ENCODE assay signal across 20 cellular contexts in genomic region chr20:9409352-9409751, GRCh38.
A peak's percentile ranks its signal among the peaks of the same experiment; 100 is the strongest.
DNase-seq lines count a peak whose midpoint lies in the region; ATAC-seq and TF ChIP-seq lines count a peak whose summit lies in the region.
"Had no signal": no experiment of that assay in that cellular context is flagged by ENCODE, and none has a peak within 500 bp of the region (broad histone marks: within the 10 kb centered on the region; RNA-seq: fewer than 3 reads in every experiment).

No MANE protein-coding gene starts in this region.

- H3K4me3 ChIP-seq in brain microvascular endothelial cell (ENCODE audit: low read depth, low read length): no peak overlapping the region
- H3K4me3 ChIP-seq: SJCRH30 had no signal

- no peak for TF ChIP-seq CTCF in brain microvascular endothelial cell (IDR thresholded peaks at IDR 0.05; ENCODE audit: low read depth, low read length, missing control alignments)

- H3K36me3 ChIP-seq in brain microvascular endothelial cell (replicated peaks): no peaks in the 10 kb centered on the region
- H3K36me3 ChIP-seq: SJCRH30 had no signal

- no peak for ATAC-seq in GM19397 (IDR thresholded peaks at IDR 0.05; ENCODE audit: unreplicated experiment)
- ATAC-seq: activated CD8-positive, alpha-beta T cell treated with anti-CD3 and anti-CD28 coated beads for 36 hours; activated T-cell treated with anti-CD3 and anti-CD28 coated beads, Interleukin-2, amount 50 U/mL, for 4 hours; effector memory CD8-positive, alpha-beta T cell had no signal

- no peak overlapping the region for H3K27ac ChIP-seq in brain microvascular endothelial cell
- H3K27ac ChIP-seq: SJCRH30 had no signal

- DNase-seq in COLO829 (ENCODE audit: low spot score): peak; percentile 8
- peak; percentile 55 for DNase-seq in LHCN-M2 (ENCODE audit: low read depth)
- DNase-seq in brain microvascular endothelial cell: peak; percentile 29
- peak; percentile 66 for DNase-seq in kidney tubule cell (ENCODE audit: low spot score)
- no peak for DNase-seq in activated gamma-delta T cell treated with Interleukin-2 at 50 U/mL for 16 hours
- no peak for DNase-seq in NCI-H510A treated with DMSO at 0.1 percent for 48 hours (lab: John Stamatoyannopoulos, UW)
- no peak for DNase-seq in NCI-H345 treated with DMSO at 0.1 percent for 48 hours (lab: John Stamatoyannopoulos, UW; ENCODE audit: unreplicated experiment)
- DNase-seq: activated CD8-positive, alpha-beta T cell treated with anti-CD3 and anti-CD28 coated beads for 36 hours; activated naive CD8-positive, alpha-beta T cell treated with anti-CD3 and anti-CD28 coated beads for 36 hours; activated T-cell treated with anti-CD3 and anti-CD28 coated beads, Interleukin-2, amount 50 U/mL, for 4 hours; AML-193; Caco-2; effector memory CD8-positive, alpha-beta T cell; kidney; MV-4-11; NCI-H187 treated with DMSO at 0.1 percent for 48 hours; NCI-H510A; SJCRH30; T-helper 2 cell had no signal

- H3K27me3 ChIP-seq in brain microvascular endothelial cell (replicated peaks): no peaks in the 10 kb centered on the region

- in situ Hi-C loops in brain microvascular endothelial cell (cut with HindIII; ENCODE audit: low pct_ligation_motif_present, low sequenced_read_pairs): loop anchor here (25.0 kb wide), 1 partner anchor 203 kb away; no protein-coding TSS in a partner anchor

Comparison
In these comparisons a context has a peak if more than half of its experiments do, and no peak if none do; other contexts are left out.
1. DNase-seq: peak in COLO829 (single experiment), LHCN-M2 (single experiment), brain microvascular endothelial cell (single experiment) and kidney tubule cell (single experiment); none in activated gamma-delta T cell treated with Interleukin-2 at 50 U/mL for 16 hours (single experiment), NCI-H510A treated with DMSO at 0.1 percent for 48 hours (single experiment) and NCI-H345 treated with DMSO at 0.1 percent for 48 hours (single experiment).